Comparison of ENCODE assay signal across 21 cellular contexts in genomic region chr20:54200487-54201267, GRCh38. TPM values are rescaled to one million over a fixed set of nuclear protein-coding genes. Genes with fewer than 3 reads are reported as not detected.
DNase-seq lines count a peak whose midpoint lies in the region; ATAC-seq and TF ChIP-seq lines count a peak whose summit lies in the region.
"Had no signal": no experiment of that assay in that cellular context is flagged by ENCODE, and none has a peak within 500 bp of the region (broad histone marks: within the 10 kb centered on the region; RNA-seq: fewer than 3 reads in every experiment).

No MANE protein-coding gene starts in this region.

- H3K23ac ChIP-seq in IMR-90 (ENCODE audit: low read depth, low read length) = no peak overlapping the region

- peak overlapping the region; percentile 5 for H2AK9ac ChIP-seq in IMR-90 (replicated peaks; ENCODE audit: low read depth, low read length, poor library complexity)

- no peaks in the 10 kb centered on the region for H3F3A ChIP-seq in neural progenitor cell (ENCODE audit: low read depth)

- peaks cover 7% of the 10 kb centered on the region for H3K4me1 Mint-ChIP-seq in neural progenitor cell
- H3K4me1 Mint-ChIP-seq: activated naive CD4-positive, alpha-beta T cell treated with anti-CD3 and anti-CD28 coated beads, Interleukin-2, amount 10 ng/mL, durations not matched to agents 7 days and 5 days; neural crest cell had no signal

- dilution Hi-C loops in IMR-90 (cut with HindIII; ENCODE audit: low sequenced_read_pairs, unreplicated experiment) = no loop called here

- TF ChIP-seq CTCF in IMR-90 (conservative IDR thresholded peaks at IDR 0.05; ENCODE audit: low read depth, low read length) = no peak
- no peak for TF ChIP-seq CTCF in neural progenitor cell (IDR thresholded peaks at IDR 0.05)
- TF ChIP-seq CTCF in hepatocyte (IDR thresholded peaks at IDR 0.05; ENCODE audit: poor library complexity) = no peak
- TF ChIP-seq CTCF in Peyer's patch (IDR thresholded peaks at IDR 0.05) = no peak

- H3K4me2 ChIP-seq in IMR-90 (ENCODE audit: low read depth, low read length) = no peak overlapping the region
- H3K4me2 ChIP-seq in neural progenitor cell = no peak overlapping the region
- H3K4me2 ChIP-seq in hepatocyte = no peak overlapping the region

- no peak overlapping the region for H2AK5ac ChIP-seq in IMR-90 (ENCODE audit: low read depth, low read length)

- no peak overlapping the region for H4K8ac ChIP-seq in IMR-90 (ENCODE audit: low read depth in 2 of 2, low read length in 2 of 2)

- no peak overlapping the region for H2AFZ ChIP-seq in IMR-90 (replicated peaks; ENCODE audit: low read length, poor library complexity)
- H2AFZ ChIP-seq in neural progenitor cell (replicated peaks) = no peak overlapping the region
- no peak overlapping the region for H2AFZ ChIP-seq in hepatocyte

- H3K27ac Mint-ChIP-seq in neural progenitor cell = peak overlapping the region; percentile 68
- H3K27ac Mint-ChIP-seq: activated naive CD4-positive, alpha-beta T cell treated with anti-CD3 and anti-CD28 coated beads, Interleukin-2, amount 10 ng/mL, durations not matched to agents 7 days and 5 days; CD14-positive monocyte; HFFc6 had no signal

- ATAC-seq in IMR-90 (ENCODE audit: low read depth) = no peak
- ATAC-seq: activated CD4-positive, CD25-positive, alpha-beta regulatory T cell treated with anti-CD3 and anti-CD28 coated beads, Interleukin-2, amount 50 U/mL, for 24 hours; Right ventricle myocardium inferior had no signal

- H3K9me3 ChIP-seq in IMR-90 (ENCODE audit: control insufficient read depth, insufficient read depth, low read length) (no peaks in the 10 kb centered on the region), neural progenitor cell (ENCODE audit: low read depth) (no peaks in the 10 kb centered on the region), hepatocyte (ENCODE audit: low read depth) (no peaks in the 10 kb centered on the region), Peyer's patch (no peaks in the 10 kb centered on the region)

- no peaks in the 10 kb centered on the region for H3K36me3 Mint-ChIP-seq in neural progenitor cell
- H3K36me3 Mint-ChIP-seq: activated naive CD4-positive, alpha-beta T cell treated with anti-CD3 and anti-CD28 coated beads, Interleukin-2, amount 10 ng/mL, durations not matched to agents 7 days and 5 days; CD14-positive monocyte had no signal

- H4K91ac ChIP-seq in IMR-90 (ENCODE audit: insufficient read depth, low read depth, low read length) = no peak overlapping the region

- peaks cover 10% of the 10 kb centered on the region; the same call in 1 of the 2 replicates for H3K27me3 ChIP-seq in IMR-90 (ENCODE audit: control insufficient read depth, insufficient read depth, low read length)
- H3K27me3 ChIP-seq in neural progenitor cell = no peaks in the 10 kb centered on the region
- no peaks in the 10 kb centered on the region for H3K27me3 ChIP-seq in hepatocyte
- no peaks in the 10 kb centered on the region for H3K27me3 ChIP-seq in Peyer's patch

- no peak for TF ChIP-seq RAD21 in IMR-90 (IDR thresholded peaks at IDR 0.05; ENCODE audit: low read length)

- intact Hi-C loops in IMR-90 (cut with micrococcal nuclease) = no loop called here

- H3K36me3 ChIP-seq in IMR-90 (ENCODE audit: control insufficient read depth, insufficient read depth, low read length) (no peaks in the 10 kb centered on the region), neural progenitor cell (no peaks in the 10 kb centered on the region), hepatocyte (replicated peaks; ENCODE audit: insufficient read depth, low read depth) (no peaks in the 10 kb centered on the region), Peyer's patch (no peaks in the 10 kb centered on the region)

- H3K27ac ChIP-seq in IMR-90 (ENCODE audit: insufficient read depth, low read length) (no peak overlapping the region), neural progenitor cell (no peak overlapping the region), hepatocyte (no peak overlapping the region), Peyer's patch (no peak overlapping the region)

- H4K20me1 ChIP-seq in IMR-90 (ENCODE audit: insufficient read depth, low read length) = no peaks in the 10 kb centered on the region
- no peaks in the 10 kb centered on the region for H4K20me1 ChIP-seq in neural progenitor cell (ENCODE audit: low read depth)
- H4K20me1 ChIP-seq in hepatocyte (ENCODE audit: insufficient read depth, poor library complexity, severe bottlenecking) = no peaks in the 10 kb centered on the region

- H3K9ac ChIP-seq in IMR-90 (ENCODE audit: low read depth, low read length) (no peak overlapping the region), neural progenitor cell (no peak overlapping the region)

- H3K9me1 ChIP-seq in IMR-90 (ENCODE audit: insufficient read depth, low read length) = no peaks in the 10 kb centered on the region

- H3K18ac ChIP-seq in IMR-90 (ENCODE audit: low read depth, low read length) = no peak overlapping the region

- H3K4ac ChIP-seq in IMR-90 (ENCODE audit: low read depth, low read length) = no peak overlapping the region

- no peak overlapping the region for H2BK20ac ChIP-seq in IMR-90 (ENCODE audit: low read depth, low read length)

- H3K56ac ChIP-seq in IMR-90 (ENCODE audit: extremely low read depth, insufficient read depth, low read length) = no peak overlapping the region

- no peak overlapping the region for H2BK15ac ChIP-seq in IMR-90 (ENCODE audit: low read depth, low read length)

- CTCF ChIA-PET in IMR-90 (lab: Yijun Ruan, JAX) = interaction anchor here (0.7 to 4.9 kb wide), 15 partner anchors 18 to 1307 kb away, joined by 3 to 66 read pairs (median 4); no protein-coding TSS in a partner anchor

- POLR2A ChIA-PET in IMR-90 (lab: Charles Lee; ENCODE audit: unreplicated experiment) = no interaction called here

- H3K79me1 ChIP-seq in IMR-90 (ENCODE audit: low read depth in 1 of 2, low read length in 2 of 2) = no peaks in the 10 kb centered on the region

- in situ Hi-C loops in IMR-90 (cut with MboI; ENCODE audit: low sequenced_read_pairs) = loop anchor here (10.0 kb wide), 1 partner anchor 626 kb away; no protein-coding TSS in a partner anchor

- H3K9me3 Mint-ChIP-seq in neural progenitor cell = no peaks in the 10 kb centered on the region
- H3K9me3 Mint-ChIP-seq: activated naive CD4-positive, alpha-beta T cell treated with anti-CD3 and anti-CD28 coated beads, Interleukin-2, amount 10 ng/mL, durations not matched to agents 7 days and 5 days; CD14-positive monocyte; HFFc6; neural crest cell had no signal

- H3K14ac ChIP-seq in IMR-90 (replicated peaks; ENCODE audit: low read depth, low read length) = no peak overlapping the region

- no TSS peak for BruUV-seq in IMR-90 (replicated peaks; lab: Mats Ljungman, UMichigan)

- no peaks in the 10 kb centered on the region for H3K27me3 Mint-ChIP-seq in neural progenitor cell (ENCODE audit: insufficient read depth, low read depth)

- no peaks in the 10 kb centered on the region for H3K9me2 ChIP-seq in hepatocyte (replicated peaks; ENCODE audit: insufficient read depth)

- H4K5ac ChIP-seq in IMR-90 (ENCODE audit: low read depth, low read length) = no peak overlapping the region

- 31% methylated on average over 3 of the region's 7 CpGs; no CpG with 5 or more reads in 1 of the 2 experiments for WGBS in IMR-90 (ENCODE audit: extremely low coverage in 2 of 2, insufficient read length in 1 of 2), 2 experiments
- 62% methylated on average over 7 of the region's 7 CpGs for WGBS in hepatocyte (ENCODE audit: low lambda C conversion rate, missing lambda C conversion rate)

- TF ChIP-seq POLR2A in IMR-90 (IDR thresholded peaks at IDR 0.05; ENCODE audit: low read depth, low read length) (no peak), Peyer's patch (IDR thresholded peaks at IDR 0.05) (no peak)

- H3K79me2 ChIP-seq in neural progenitor cell (ENCODE audit: low read depth) (no peaks in the 10 kb centered on the region), hepatocyte (no peaks in the 10 kb centered on the region)

- no peak overlapping the region for H2BK120ac ChIP-seq in IMR-90 (ENCODE audit: low read depth, low read length)

- H2BK5ac ChIP-seq in IMR-90 (ENCODE audit: low read depth, low read length, poor library complexity, severe bottlenecking) = no peak overlapping the region

- DNase-seq in DMS53 treated with DMSO at 0.1 percent for 48 hours (lab: John Stamatoyannopoulos, UW; ENCODE audit: unreplicated experiment) (peak; percentile 84), IMR-90 (no peak), cerebellar cortex (ENCODE audit: low spot score) (peak; percentile 67), neural progenitor cell (ENCODE audit: low spot score) (no peak), DMS79 treated with DMSO at 0.1 percent for 48 hours (lab: John Stamatoyannopoulos, UW) (no peak), hepatocyte (ENCODE audit: low spot score) (no peak), Peyer's patch (no peak)
- no peak for DNase-seq in activated CD4-positive, CD25-positive, alpha-beta regulatory T cell (lab: John Stamatoyannopoulos, UW)
- DNase-seq: activated naive CD4-positive, alpha-beta T cell treated with anti-CD3 and anti-CD28 coated beads, Interleukin-2, amount 10 ng/mL, durations not matched to agents 7 days and 5 days; activated T-cell treated with anti-CD3 and anti-CD28 coated beads, Interleukin-2, amount 50 U/mL, for 1 hour; foreskin fibroblast; HFFc6; Kasumi-1; NCI-H1105 treated with DMSO at 0.1 percent for 48 hours; NCI-H69; T1000 had no signal

- H3K4me1 ChIP-seq in IMR-90 (ENCODE audit: control insufficient read depth, insufficient read depth, low read length) (no peaks in the 10 kb centered on the region), neural progenitor cell (no peaks in the 10 kb centered on the region), hepatocyte (ENCODE audit: insufficient read depth) (no peaks in the 10 kb centered on the region), Peyer's patch (no peaks in the 10 kb centered on the region)

- H3K4me3 ChIP-seq in IMR-90 (ENCODE audit: insufficient read depth, low read depth, low read length) = no peak overlapping the region
- H3K4me3 ChIP-seq in neural progenitor cell = no peak overlapping the region
- H3K4me3 ChIP-seq in hepatocyte = no peak overlapping the region
- H3K4me3 ChIP-seq in Peyer's patch = no peak overlapping the region

- no peak overlapping the region for H3K4me3 Mint-ChIP-seq in neural progenitor cell
- H3K4me3 Mint-ChIP-seq: activated naive CD4-positive, alpha-beta T cell treated with anti-CD3 and anti-CD28 coated beads, Interleukin-2, amount 10 ng/mL, durations not matched to agents 7 days and 5 days; CD14-positive monocyte; HFFc6; neural crest cell had no signal

RNA-seq across cellular contexts. Expression of gene PFDN4, which starts 7.2 kb away (rescaled TPM):
- total RNA-seq in IMR-90 (2012; rRNA removed) = 14.9 and 83.9 TPM in 2 replicates
- polyA plus RNA-seq in IMR-90 (2012; rRNA removed) = 62.7 and 93.2 TPM in 2 replicates
- polyA plus RNA-seq in IMR-90 (2012; cell fraction: cytosol; rRNA removed) = 4.3 and 6.6 TPM in 2 replicates
- polyA plus RNA-seq in IMR-90 (2012; cell fraction: nucleus; rRNA removed; ENCODE audit: low replicate concordance) = 0.66 and 6.4 TPM in 2 replicates
- 198 and 597 TPM in 2 replicates for total RNA-seq in neural progenitor cell (ENCODE audit: low replicate concordance)
- total RNA-seq in hepatocyte = 102 and 121 TPM in 2 replicates
- 40.0 and 45.2 TPM in 2 replicates for polyA plus RNA-seq in hepatocyte
- 10 to 100 TPM; 11.0 to 33.0 (median 28.0) TPM for total RNA-seq in Peyer's patch

RNA-seq across cellular contexts. Expression of gene CYP24A1, which starts 26.9 kb away (rescaled TPM):
- not detected in 2 replicates for total RNA-seq in IMR-90 (2012; rRNA removed)
- polyA plus RNA-seq in IMR-90 (2012; rRNA removed) = not detected in 2 replicates
- polyA plus RNA-seq in IMR-90 (2012; cell fraction: cytosol; rRNA removed) = not detected in 2 replicates
- not detected in 2 replicates for polyA plus RNA-seq in IMR-90 (2012; cell fraction: nucleus; rRNA removed; ENCODE audit: low replicate concordance)
- total RNA-seq in neural progenitor cell (ENCODE audit: low replicate concordance) = not detected in 2 replicates
- 1.5 and 1.9 TPM in 2 replicates for total RNA-seq in hepatocyte
- polyA plus RNA-seq in hepatocyte = not detected in 2 replicates
- not detected for total RNA-seq in Peyer's patch
- total RNA-seq: posterior vena cava, Right ventricle myocardium inferior had no signal
- polyA plus RNA-seq: CD14-positive monocyte had no signal

Comparison
In these comparisons a context has a peak if more than half of its experiments do, and no peak if none do; other contexts are left out.
1. DNase-seq: peak in DMS53 treated with DMSO at 0.1 percent for 48 hours (single experiment) and cerebellar cortex (single experiment); none in IMR-90 (single experiment), neural progenitor cell (single experiment), DMS79 treated with DMSO at 0.1 percent for 48 hours (single experiment), hepatocyte (single experiment), activated CD4-positive, CD25-positive, alpha-beta regulatory T cell (0 of 4) and Peyer's patch (0 of 3).